Comparison of ENCODE assay signal across 22 cellular contexts in the genomic region with DNA sequence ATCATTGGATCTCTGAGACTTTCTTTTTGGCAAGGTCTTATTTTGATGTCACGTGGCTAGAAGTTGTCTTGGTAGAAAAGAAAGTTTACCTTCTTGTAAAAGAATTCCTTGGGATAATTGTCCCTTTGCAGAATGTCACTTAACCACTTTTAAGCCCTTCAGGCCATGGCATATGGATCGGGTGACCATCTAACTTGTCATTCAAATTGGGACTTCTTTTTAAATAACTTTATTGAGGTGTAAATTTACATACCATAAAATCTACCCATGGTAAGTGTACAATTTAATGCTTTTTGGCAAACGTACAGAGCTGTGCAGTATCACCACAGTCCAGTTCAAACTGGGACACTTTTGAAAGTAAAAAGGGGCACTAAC. TPM values are rescaled to one million over a fixed set of nuclear protein-coding genes. Genes with fewer than 3 reads are reported as not detected.
DNase-seq lines count a peak whose midpoint lies in the region; ATAC-seq and TF ChIP-seq lines count a peak whose summit lies in the region.
"Had no signal": no experiment of that assay in that cellular context is flagged by ENCODE, and none has a peak within 500 bp of the region (broad histone marks: within the 10 kb centered on the region; RNA-seq: fewer than 3 reads in every experiment).

No MANE protein-coding gene starts in this region.

- no peak for TF ChIP-seq CTCF in chondrocyte (IDR thresholded peaks at IDR 0.05)
- no peak for TF ChIP-seq CTCF in mucosa of descending colon (IDR thresholded peaks at IDR 0.05)
- no peak for TF ChIP-seq CTCF in thoracic aorta (IDR thresholded peaks at IDR 0.05)
- no peak for TF ChIP-seq CTCF in spleen (IDR thresholded peaks at IDR 0.05 in 8 of 11, conservative IDR thresholded peaks at IDR 0.05 in 3 of 11)

- peaks cover 32% of the 10 kb centered on the region for H3K36me3 Mint-ChIP-seq in chondrocyte (ENCODE audit: low read depth)
- H3K36me3 Mint-ChIP-seq: activated CD8-positive, alpha-beta memory T cell treated with anti-CD3 and anti-CD28 coated beads, Interleukin-2, amount 10 ng/mL, durations not matched to agents 7 days and 5 days; T-cell had no signal

- no peaks in the 10 kb centered on the region for H3K36me3 ChIP-seq in Karpas-422 (ENCODE audit: insufficient read depth, low read length)
- peaks cover 4% of the 10 kb centered on the region for H3K36me3 ChIP-seq in mucosa of descending colon (ENCODE audit: low read depth)
- H3K36me3 ChIP-seq in thoracic aorta: peaks cover 6% of the 10 kb centered on the region
- H3K36me3 ChIP-seq in spleen: no peaks in the 10 kb centered on the region

- no peak overlapping the region for H3K4me3 Mint-ChIP-seq in chondrocyte (ENCODE audit: unreplicated experiment)
- H3K4me3 Mint-ChIP-seq: activated CD8-positive, alpha-beta memory T cell treated with anti-CD3 and anti-CD28 coated beads, Interleukin-2, amount 10 ng/mL, durations not matched to agents 7 days and 5 days; activated T-helper 17 cell treated with anti-CD3 and anti-CD28 coated beads, Interleukin-2, amount 50 U/mL, for 72 hours; CD8-positive, alpha-beta memory T cell; naive thymus-derived CD8-positive, alpha-beta T cell; T-cell had no signal

- H3K9me3 ChIP-seq in Karpas-422 (ENCODE audit: low read length) (no peaks in the 10 kb centered on the region), mucosa of descending colon (no peaks in the 10 kb centered on the region), thoracic aorta (no peaks in the 10 kb centered on the region), spleen (no peaks in the 10 kb centered on the region)
- H3K9me3 ChIP-seq: heart left ventricle had no signal

- intact Hi-C loops in mucosa of descending colon (cut with DNase I, micrococcal nuclease): loop anchor here in 1 of 2 donors (10.0 kb wide), 2 partner anchors 52 to 192 kb away; no protein-coding TSS in a partner anchor
- intact Hi-C loops in spleen (cut with DNase I; ENCODE audit: low total_unique reads): no loop called here

- no peaks in the 10 kb centered on the region for H3K27me3 ChIP-seq in Karpas-422 (ENCODE audit: low read length)
- H3K27me3 ChIP-seq in thoracic aorta (replicated peaks; ENCODE audit: insufficient read depth): no peaks in the 10 kb centered on the region
- H3K27me3 ChIP-seq in spleen (replicated peaks in 1 of 7): no peaks in the 10 kb centered on the region
- H3K27me3 ChIP-seq: heart left ventricle had no signal

- no peaks in the 10 kb centered on the region for H4K20me1 ChIP-seq in Karpas-422 (ENCODE audit: insufficient read depth, low read depth, low read length)

- DNase-seq in Karpas-422 (no peak), chondrocyte (ENCODE audit: low spot score) (no peak), mucosa of descending colon (no peak), thoracic aorta (ENCODE audit: low spot score) (no peak), spleen (no peak), Kasumi-1 (lab: John Stamatoyannopoulos, UW) (no peak), DMS79 treated with DMSO at 0.1 percent for 48 hours (lab: John Stamatoyannopoulos, UW) (no peak)
- DNase-seq: activated CD4-positive, alpha-beta T cell treated with anti-CD3 and anti-CD28 coated beads for 48 hours; activated CD8-positive, alpha-beta memory T cell treated with anti-CD3 and anti-CD28 coated beads, Interleukin-2, amount 10 ng/mL, durations not matched to agents 7 days and 5 days; CD8-positive, alpha-beta memory T cell; DMS53; effector CD8-positive, alpha-beta T cell; heart left ventricle; naive thymus-derived CD8-positive, alpha-beta T cell; NCI-H1930; posterior cingulate gyrus; stimulated activated CD4-positive, alpha-beta T cell treated with anti-CD3 and anti-CD28 coated beads, Interleukin-4, amount 100 ng/mL, for 24 hours; T-cell had no signal

- H3K4me1 ChIP-seq in Karpas-422 (ENCODE audit: low read length) (peaks cover 27% of the 10 kb centered on the region), mucosa of descending colon (ENCODE audit: low read depth) (peaks cover 8% of the 10 kb centered on the region), thoracic aorta (ENCODE audit: control insufficient read depth in 1 of 2, low read depth in 2 of 2) (peaks cover 18 to 27% of the 10 kb centered on the region in 2 donors), spleen (peaks cover 0 to 9% (median 6%) of the 10 kb centered on the region in 6 donors)

- peak overlapping the region; percentile 13 for H3K4me2 ChIP-seq in Karpas-422 (ENCODE audit: low read depth, low read length, poor library complexity, severe bottlenecking)

- H3K4me1 Mint-ChIP-seq in chondrocyte (ENCODE audit: low read depth): peaks cover 79% of the 10 kb centered on the region
- H3K4me1 Mint-ChIP-seq: activated CD8-positive, alpha-beta memory T cell treated with anti-CD3 and anti-CD28 coated beads, Interleukin-2, amount 10 ng/mL, durations not matched to agents 7 days and 5 days; activated T-helper 17 cell treated with anti-CD3 and anti-CD28 coated beads, Interleukin-2, amount 50 U/mL, for 72 hours; CD8-positive, alpha-beta memory T cell; T-cell had no signal

- WGBS in spleen, 5 donors: 79 to 89% (median 87%) methylated on average over 3 of the region's 3 CpGs

- no peaks in the 10 kb centered on the region for H3K27me3 Mint-ChIP-seq in chondrocyte (ENCODE audit: low read depth)
- H3K27me3 Mint-ChIP-seq: activated CD8-positive, alpha-beta memory T cell treated with anti-CD3 and anti-CD28 coated beads, Interleukin-2, amount 10 ng/mL, durations not matched to agents 7 days and 5 days; activated T-helper 17 cell treated with anti-CD3 and anti-CD28 coated beads, Interleukin-2, amount 50 U/mL, for 72 hours; CD8-positive, alpha-beta memory T cell; naive thymus-derived CD8-positive, alpha-beta T cell; T-cell had no signal

- H3K27ac ChIP-seq in Karpas-422 (ENCODE audit: low read length) (no peak overlapping the region), thoracic aorta (peak overlapping the region; percentile 74 to 93), spleen (peak overlapping the region in 4 of 8 donors; percentile 10 to 38 (median 23))

- H3K79me2 ChIP-seq in Karpas-422 (ENCODE audit: low read length): no peaks in the 10 kb centered on the region

- no peak overlapping the region for H3K4me3 ChIP-seq in Karpas-422 (ENCODE audit: low read length)
- H3K4me3 ChIP-seq in mucosa of descending colon: no peak overlapping the region
- peak overlapping the region; percentile 8 for H3K4me3 ChIP-seq in thoracic aorta
- no peak overlapping the region for H3K4me3 ChIP-seq in spleen
- H3K4me3 ChIP-seq: heart left ventricle, skin epidermis had no signal

- no peak overlapping the region for H3K9ac ChIP-seq in Karpas-422 (ENCODE audit: low read length)

- ATAC-seq in mucosa of descending colon (peak; percentile 30), thoracic aorta (ENCODE audit: insufficient number of reproducible peaks, low FRiP score, low read depth) (no peak), HG03139 (IDR thresholded peaks at IDR 0.05; ENCODE audit: unreplicated experiment) (no peak)
- ATAC-seq: activated CD8-positive, alpha-beta memory T cell treated with anti-CD3 and anti-CD28 coated beads, Interleukin-2, amount 10 ng/mL, durations not matched to agents 7 days and 5 days; activated T-helper 17 cell treated with anti-CD3 and anti-CD28 coated beads, Interleukin-2, amount 50 U/mL, for 72 hours; heart left ventricle; HepG2; naive thymus-derived CD8-positive, alpha-beta T cell; T-cell had no signal

- peak overlapping the region; percentile 99 for H3K27ac Mint-ChIP-seq in chondrocyte (ENCODE audit: unreplicated experiment)
- H3K27ac Mint-ChIP-seq: activated CD8-positive, alpha-beta memory T cell treated with anti-CD3 and anti-CD28 coated beads, Interleukin-2, amount 10 ng/mL, durations not matched to agents 7 days and 5 days; activated T-helper 17 cell treated with anti-CD3 and anti-CD28 coated beads, Interleukin-2, amount 50 U/mL, for 72 hours; CD8-positive, alpha-beta memory T cell; naive thymus-derived CD8-positive, alpha-beta T cell; T-cell had no signal

- no peak overlapping the region for H2AFZ ChIP-seq in Karpas-422 (ENCODE audit: low read length)

- TF ChIP-seq POLR2A in spleen (IDR thresholded peaks at IDR 0.05): no peak

- peaks cover 9% of the 10 kb centered on the region for H3K9me3 Mint-ChIP-seq in chondrocyte (ENCODE audit: low read depth)
- H3K9me3 Mint-ChIP-seq: activated T-helper 17 cell treated with anti-CD3 and anti-CD28 coated beads, Interleukin-2, amount 50 U/mL, for 72 hours; CD8-positive, alpha-beta memory T cell; naive thymus-derived CD8-positive, alpha-beta T cell; T-cell had no signal

- H3K9me2 ChIP-seq in Karpas-422 (replicated peaks; ENCODE audit: insufficient read depth, low read length): no peaks in the 10 kb centered on the region

RNA-seq across cellular contexts. Expression of a gene that starts 24.6 kb away (rescaled TPM):
- total RNA-seq in Karpas-422 (2014; rRNA removed; shearing (Covaris generic); ENCODE audit: low replicate concordance): 7.7 and 11.5 TPM in 2 replicates
- total RNA-seq in chondrocyte: 71.6 to 188 TPM (median 187 TPM) in 3 replicates
- 10 to 100 TPM; 10.9 to 32.2 (median 11.9) TPM for total RNA-seq in mucosa of descending colon
- total RNA-seq in thoracic aorta: 100 to 1,000 TPM in 1 of 2 donors, 10 to 100 TPM in 1; 68.5 to 103 TPM
- 1 to 10 TPM; 2.9 to 8.9 (median 4.9) TPM for total RNA-seq in spleen
- polyA plus RNA-seq in spleen: 1 to 10 TPM in 2 of 3 donors, under 1 TPM in 1; 0.83 to 2.5 (median 2.2) TPM
